2 cellular contexts compared by ENCODE assay signal in the genomic region with DNA sequence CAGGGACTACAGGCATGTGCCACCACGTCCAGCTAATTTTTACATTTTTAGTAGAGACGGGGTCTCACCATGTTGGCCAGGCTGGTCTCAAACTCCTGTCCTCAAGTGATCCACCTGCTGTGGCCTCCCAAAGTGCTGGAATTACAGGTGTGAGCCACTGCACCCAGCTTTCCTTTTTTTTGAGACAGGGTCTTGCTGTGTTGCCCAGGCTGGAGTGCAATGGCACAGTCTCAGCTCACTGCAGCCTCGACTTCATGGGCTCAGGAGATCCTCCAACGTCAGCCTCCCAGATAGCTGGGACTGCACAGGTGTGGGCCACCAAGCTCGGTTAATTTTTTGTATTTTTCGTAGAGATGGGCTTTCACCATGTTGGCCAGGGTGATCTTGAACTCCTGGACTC. TPM values are rescaled to one million over a fixed set of nuclear protein-coding genes. Genes with fewer than 3 reads are reported as not detected.
"Had no signal": no experiment of that assay in that cellular context is flagged by ENCODE, and none has a peak within 500 bp of the region (broad histone marks: within the 10 kb centered on the region; RNA-seq: fewer than 3 reads in every experiment).

No MANE protein-coding gene starts in this region.

RNA-seq across cellular contexts. Expression of a gene that starts 18.0 kb away (rescaled TPM):
- total RNA-seq: activated B cell treated with CpG ODN at 0.5 μM for 24 hours; T-helper 1 cell treated with Interleukin-12 subunit alpha and Interleukin-12 subunit beta and Interleukin-4 antibody, amounts not matched to agents 30 ng/mL and 1 ng/mL, for 36 hours had no signal
